In genomic region chr4:1871471-1872021, GRCh38 we compare ENCODE assay signal across 8 cellular contexts. TPM values are rescaled to one million over a fixed set of nuclear protein-coding genes. Genes with fewer than 3 reads are reported as not detected.
A peak's percentile ranks its signal among the peaks of the same experiment; 100 is the strongest.
DNase-seq lines count a peak whose midpoint lies in the region; ATAC-seq and TF ChIP-seq lines count a peak whose summit lies in the region.

No MANE protein-coding gene starts in this region.

- DNase-seq in GM13977 (ENCODE audit: low spot score) (peak; percentile 67), MG63 (no peak), MV-4-11 (lab: John Stamatoyannopoulos, UW) (no peak), pons (ENCODE audit: low spot score) (no peak), NCI-H524 treated with DMSO at 0.1 percent for 48 hours (lab: John Stamatoyannopoulos, UW) (no peak)

- TF ChIP-seq CTCF in GM13977 (IDR thresholded peaks at IDR 0.05; ENCODE audit: extremely low read depth, insufficient read depth, missing control alignments): no peak
- TF ChIP-seq CTCF in neural cell (IDR thresholded peaks at IDR 0.05; ENCODE audit: poor library complexity, severe bottlenecking): no peak

- peak; percentile 23 for ATAC-seq in GM21717 (IDR thresholded peaks at IDR 0.05; ENCODE audit: unreplicated experiment)

- no peak for TF ChIP-seq EP300 in neural cell (conservative IDR thresholded peaks at IDR 0.05; ENCODE audit: poor library complexity, severe bottlenecking)

- H3K36me3 ChIP-seq in MG63 (no peaks in the 10 kb centered on the region; the same call in 1 of the 2 replicates), endocrine pancreas (ENCODE audit: control insufficient read depth, insufficient read depth, low read length) (no peaks in the 10 kb centered on the region), neural cell (ENCODE audit: insufficient read depth, low read length) (no peaks in the 10 kb centered on the region)

- TF ChIP-seq RAD21 in neural cell (conservative IDR thresholded peaks at IDR 0.05): no peak

- H3K27me3 ChIP-seq in MG63 (no peaks in the 10 kb centered on the region), endocrine pancreas (ENCODE audit: control insufficient read depth, insufficient read depth, low read length) (no peaks in the 10 kb centered on the region), neural cell (ENCODE audit: insufficient read depth, low read depth, low read length) (no peaks in the 10 kb centered on the region)

- H3K4me3 ChIP-seq in MG63 (peak overlapping the region; percentile 66), endocrine pancreas (ENCODE audit: control insufficient read depth, insufficient read depth, low read length) (no peak overlapping the region), neural cell (ENCODE audit: low read length) (peak overlapping the region; percentile 91)

- H3K9me2 ChIP-seq in neural cell (ENCODE audit: insufficient read depth, low read length): no peaks in the 10 kb centered on the region

- H3K9me3 ChIP-seq in MG63 (no peaks in the 10 kb centered on the region), endocrine pancreas (ENCODE audit: control insufficient read depth, low read length) (no peaks in the 10 kb centered on the region), neural cell (ENCODE audit: low read length) (no peaks in the 10 kb centered on the region)

- no peak overlapping the region for H2AFZ ChIP-seq in neural cell (ENCODE audit: low read depth, low read length)

- H3K79me2 ChIP-seq in neural cell (replicated peaks; ENCODE audit: insufficient read depth, low read length): peaks cover 43% of the 10 kb centered on the region

- H3K9ac ChIP-seq in endocrine pancreas (ENCODE audit: control insufficient read depth, insufficient read depth, low read length) (peak overlapping the region; percentile 14), neural cell (ENCODE audit: low read length) (peak overlapping the region; percentile 94)

- in situ Hi-C loops in GM13977 (cut with MboI; ENCODE audit: low pct_unique_long_range_greater_than_20kb, low sequenced_read_pairs, unreplicated experiment): no loop called here

- no peak overlapping the region for H3K4me2 ChIP-seq in neural cell (ENCODE audit: low read length)

- peaks cover 6% of the 10 kb centered on the region for H4K20me1 ChIP-seq in neural cell (ENCODE audit: insufficient read depth)

- H3K4me1 ChIP-seq in endocrine pancreas (ENCODE audit: control insufficient read depth, insufficient read depth, low read length): peaks cover 11% of the 10 kb centered on the region

- peak overlapping the region; percentile 87 for H3K27ac ChIP-seq in neural cell (ENCODE audit: low read length)

- peaks cover 8% of the 10 kb centered on the region for H3F3A ChIP-seq in neural cell (ENCODE audit: insufficient read depth, low read length, poor library complexity, severe bottlenecking)

TF ChIP-seq in neural cell, 6 proteins besides CTCF, POLR2A, EP300 and RAD21:
- TF ChIP-seq SMC3 (conservative IDR thresholded peaks at IDR 0.05; ENCODE audit: poor library complexity) (no peak), POLR2AphosphoS5 (IDR thresholded peaks at IDR 0.05) (no peak)

RNA-seq across cellular contexts. Expression of gene NSD2, which starts 0.4 kb away (rescaled TPM):
- 34.1 and 39.9 TPM in 2 replicates for total RNA-seq in MG63 (2014; rRNA removed; shearing (Covaris generic); ENCODE audit: low replicate concordance)
- 51.6 and 52.3 TPM in 2 replicates for polyA plus RNA-seq in neural cell
- 172 and 186 TPM in 2 replicates for polyA minus RNA-seq in neural cell

RNA-seq across cellular contexts. Expression of gene LETM1, which starts 15.6 kb away (rescaled TPM):
- 31.7 and 49.4 TPM in 2 replicates for total RNA-seq in MG63 (2014; rRNA removed; shearing (Covaris generic); ENCODE audit: low replicate concordance)
- 38.9 and 41.7 TPM in 2 replicates for polyA plus RNA-seq in neural cell
- polyA minus RNA-seq in neural cell: 72.2 and 80.6 TPM in 2 replicates
